ENCODE assay signal across 17 cellular contexts in the genomic region with DNA sequence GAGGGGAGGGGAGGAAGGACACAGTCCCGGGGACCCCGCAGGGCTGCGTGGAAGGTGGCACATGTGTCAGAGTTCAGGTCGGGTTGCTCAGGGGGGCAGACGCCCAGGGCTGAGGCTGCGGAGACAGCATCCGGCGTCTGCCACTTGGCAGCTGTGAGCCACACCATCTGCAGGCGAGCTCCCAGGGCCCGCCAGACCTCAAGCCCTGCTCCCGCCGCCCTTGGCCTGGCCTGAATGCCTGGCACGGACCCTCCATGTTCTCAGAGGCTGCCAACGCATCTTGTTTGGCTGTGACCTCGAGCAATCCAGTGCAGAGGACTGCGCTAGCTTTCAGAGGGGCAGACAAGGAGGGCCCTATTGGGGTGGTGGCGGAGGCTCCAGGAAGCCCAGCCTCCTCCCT. TPM values are rescaled to one million over a fixed set of nuclear protein-coding genes. Genes with fewer than 3 reads are reported as not detected.
DNase-seq lines count a peak whose midpoint lies in the region; ATAC-seq and TF ChIP-seq lines count a peak whose summit lies in the region.
"Had no signal": no experiment of that assay in that cellular context is flagged by ENCODE, and none has a peak within 500 bp of the region (broad histone marks: within the 10 kb centered on the region; RNA-seq: fewer than 3 reads in every experiment).

No MANE protein-coding gene starts in this region.

- H3K9me3 ChIP-seq in BE2C (no peaks in the 10 kb centered on the region), WERI-Rb-1 (ENCODE audit: severe bottlenecking) (no peaks in the 10 kb centered on the region)
- H3K9me3 ChIP-seq: adrenal gland, esophagus muscularis mucosa had no signal

- H3K27ac ChIP-seq in RWPE1 (peak overlapping the region; percentile 95), foreskin keratinocyte (no peak overlapping the region), WERI-Rb-1 (no peak overlapping the region)
- H3K27ac ChIP-seq: BLaER1 treated with 17β-estradiol and CSF1 and Interleukin-3, amounts not matched to agents 10 nM and 100 nM; esophagus muscularis mucosa; VCaP had no signal

- H3K4me3 ChIP-seq in BE2C (ENCODE audit: low read depth, low read length) (no peak overlapping the region), WERI-Rb-1 (ENCODE audit: low read depth, low read length) (no peak overlapping the region)
- H3K4me3 ChIP-seq: adrenal gland; BLaER1 treated with 17β-estradiol and CSF1 and Interleukin-3, amounts not matched to agents 10 nM and 100 nM; esophagus muscularis mucosa had no signal

- TF ChIP-seq CTCF in BE2C (IDR thresholded peaks at IDR 0.05; ENCODE audit: low read depth, low read length) (no peak), RWPE1 (conservative IDR thresholded peaks at IDR 0.05; ENCODE audit: low read depth) (no peak), foreskin keratinocyte (conservative IDR thresholded peaks at IDR 0.05) (no peak), GM10266 (IDR thresholded peaks at IDR 0.05; ENCODE audit: control insufficient read depth, insufficient read depth, low read depth, missing control alignments) (no peak), WERI-Rb-1 (IDR thresholded peaks at IDR 0.05; ENCODE audit: low read depth, low read length) (no peak)

- H3K36me3 ChIP-seq in BE2C, result no peaks in the 10 kb centered on the region
- no peaks in the 10 kb centered on the region for H3K36me3 ChIP-seq in WERI-Rb-1
- H3K36me3 ChIP-seq: adrenal gland; BLaER1 treated with 17β-estradiol and CSF1 and Interleukin-3, amounts not matched to agents 10 nM and 100 nM; esophagus muscularis mucosa had no signal

- peaks cover 3% of the 10 kb centered on the region; the same call in 1 of the 2 replicates for H3K4me1 ChIP-seq in BE2C
- no peaks in the 10 kb centered on the region for H3K4me1 ChIP-seq in foreskin keratinocyte
- H3K4me1 ChIP-seq: adrenal gland had no signal

- ATAC-seq in foreskin keratinocyte (peak; percentile 12), GM21737 (IDR thresholded peaks at IDR 0.05; ENCODE audit: unreplicated experiment) (no peak)
- ATAC-seq: left colon had no signal

- POLR2A ChIA-PET in RWPE1 (lab: Yijun Ruan, JAX; ENCODE audit: low non-redundant PET), result no interaction called here

- DNase-seq in BE2C (peak; percentile 41), RWPE1 (ENCODE audit: low spot score) (no peak), foreskin keratinocyte (no peak), pons (ENCODE audit: low spot score) (peak; percentile 67), GM10266 (ENCODE audit: extremely low spot score) (no peak), WERI-Rb-1 (no peak), T1000 (lab: John Stamatoyannopoulos, UW) (no peak)
- DNase-seq: KBM-7, left colon, NCI-H1417 treated with DMSO at 0.1 percent for 48 hours, NCI-H345 had no signal

- CTCF ChIA-PET in RWPE1 (lab: Yijun Ruan, JAX), result no interaction called here

- H3K27me3 ChIP-seq in BE2C, result no peaks in the 10 kb centered on the region
- H3K27me3 ChIP-seq in foreskin keratinocyte, result peaks cover 27% of the 10 kb centered on the region
- peaks cover 34% of the 10 kb centered on the region for H3K27me3 ChIP-seq in WERI-Rb-1 (ENCODE audit: insufficient read depth, low read depth, severe bottlenecking)

RNA-seq across cellular contexts. Expression of a gene that starts 5.1 kb away (rescaled TPM):
- 54.0 TPM for polyA plus RNA-seq in BE2C (2012; ENCODE audit: insufficient read depth, insufficient read length, low read depth)
- total RNA-seq in foreskin keratinocyte, result 0.07 and 0.48 TPM in 2 replicates
- 0.10 and 0.12 TPM in 2 replicates for polyA plus RNA-seq in foreskin keratinocyte
- total RNA-seq: OCI-LY7 had no signal

RNA-seq across cellular contexts. Expression of a gene that starts 17.6 kb away (rescaled TPM):
- 13.1 TPM for polyA plus RNA-seq in BE2C (2012; ENCODE audit: insufficient read depth, insufficient read length, low read depth)
- not detected in 2 replicates for total RNA-seq in foreskin keratinocyte
- not detected in 2 replicates for polyA plus RNA-seq in foreskin keratinocyte
- total RNA-seq: OCI-LY7 had no signal

RNA-seq across cellular contexts. Expression of a gene that starts 29.5 kb away (rescaled TPM):
- polyA plus RNA-seq in BE2C (2012; ENCODE audit: insufficient read depth, insufficient read length, low read depth), result 81.5 TPM
- 31.8 and 39.0 TPM in 2 replicates for total RNA-seq in foreskin keratinocyte
- 41.6 and 42.5 TPM in 2 replicates for polyA plus RNA-seq in foreskin keratinocyte

RNA-seq across cellular contexts. Expression of a gene that starts 54.0 kb away (rescaled TPM):
- 4.6 TPM for polyA plus RNA-seq in BE2C (2012; ENCODE audit: insufficient read depth, insufficient read length, low read depth)
- total RNA-seq in foreskin keratinocyte, result 0.74 and 0.85 TPM in 2 replicates
- 0.57 and 0.71 TPM in 2 replicates for polyA plus RNA-seq in foreskin keratinocyte

Comparison
In these comparisons a context has a peak if more than half of its experiments do, and no peak if none do; other contexts are left out.
1. DNase-seq: peak in BE2C (single experiment) and pons (single experiment); none in RWPE1 (single experiment), foreskin keratinocyte (0 of 2), GM10266 (single experiment), WERI-Rb-1 (single experiment) and T1000 (single experiment).